Comparison of ENCODE assay signal across 27 cellular contexts in the genomic region with DNA sequence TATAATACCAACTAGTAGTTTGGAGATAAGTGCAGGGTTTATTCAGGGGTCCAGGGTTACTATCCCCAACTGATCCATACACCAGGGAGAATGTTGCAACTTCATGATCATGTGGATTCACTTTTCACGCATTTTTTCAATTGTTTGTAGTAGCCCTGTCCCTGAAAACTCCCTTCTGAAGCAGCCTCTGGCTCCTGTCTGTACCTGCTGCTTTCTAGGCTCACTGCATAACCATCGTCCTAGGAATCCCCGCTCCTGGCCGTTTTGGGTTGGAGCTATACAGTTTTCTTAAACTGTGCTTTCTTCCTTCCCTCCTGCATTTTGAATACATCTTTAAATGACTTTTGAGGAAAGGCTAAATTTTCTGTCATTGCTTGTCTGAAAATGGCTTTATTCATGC.
"Had no signal": no experiment of that assay in that cellular context is flagged by ENCODE, and none has a peak within 500 bp of the region (broad histone marks: within the 10 kb centered on the region; RNA-seq: fewer than 3 reads in every experiment).

No MANE protein-coding gene starts in this region.

- H3K4me1 ChIP-seq: body of pancreas, esophagus squamous epithelium, gastroesophageal sphincter had no signal

- H3K9me3 ChIP-seq: body of pancreas, esophagus squamous epithelium, gastroesophageal sphincter had no signal

- DNase-seq: activated CD4-positive, alpha-beta memory T cell treated with anti-CD3 and anti-CD28 coated beads for 36 hours; activated CD4-positive, alpha-beta T cell treated with anti-CD3 and anti-CD28 coated beads for 36 hours; activated CD4-positive, alpha-beta T cell treated with anti-CD3 and anti-CD28 coated beads, Interleukin-2, amount 10 ng/mL, durations not matched to agents 24 days and 14 days; activated CD4-positive, CD25-positive, alpha-beta regulatory T cell; activated CD4-positive, CD25-positive, alpha-beta regulatory T cell treated with anti-CD3 and anti-CD28 coated beads, Interleukin-2, amount 50 U/mL, for 72 hours; activated CD8-positive, alpha-beta memory T cell treated with anti-CD3 and anti-CD28 coated beads, Interleukin-2, amount 10 ng/mL, durations not matched to agents 7 days and 5 days; activated CD8-positive, alpha-beta memory T cell treated with anti-CD3 and anti-CD28 coated beads, Interleukin-2, amount 50 U/mL, for 4 hours; activated CD8-positive, alpha-beta T cell treated with anti-CD3 and anti-CD28 coated beads, Interleukin-2, amount 10 ng/mL, durations not matched to agents 7 days and 5 days; activated gamma-delta T cell; activated naive CD4-positive, alpha-beta T cell; activated naive CD4-positive, alpha-beta T cell treated with anti-CD3 and anti-CD28 coated beads, Interleukin-2, amount 10 ng/mL, durations not matched to agents 7 days and 5 days; activated T-cell treated with anti-CD3 and anti-CD28 coated beads, Interleukin-2, amount 50 U/mL, for 1 hour; activated T-cell treated with anti-CD3 and anti-CD28 coated beads, Interleukin-2, amount 50 U/mL, for 48 hours; amniotic stem cell; anterior cingulate cortex; body of pancreas; caudate nucleus; effector CD8-positive, alpha-beta T cell; esophagus squamous epithelium; foreskin melanocyte; SW 1271; T-helper 1 cell; T-helper 17 cell; T1000; WERI-Rb-1 had no signal

- H3K4me3 ChIP-seq: body of pancreas, esophagus squamous epithelium, gastroesophageal sphincter had no signal

- H3K27ac ChIP-seq: body of pancreas, epithelial cell of prostate, esophagus squamous epithelium, gastroesophageal sphincter, WERI-Rb-1 had no signal

- H3K36me3 ChIP-seq: esophagus squamous epithelium, gastroesophageal sphincter, WERI-Rb-1 had no signal

- ATAC-seq: activated CD4-positive, alpha-beta T cell treated with anti-CD3 and anti-CD28 coated beads for 36 hours; activated CD8-positive, alpha-beta memory T cell treated with anti-CD3 and anti-CD28 coated beads, Interleukin-2, amount 10 ng/mL, durations not matched to agents 7 days and 5 days; activated CD8-positive, alpha-beta T cell treated with anti-CD3 and anti-CD28 coated beads, Interleukin-2, amount 10 ng/mL, durations not matched to agents 7 days and 5 days; body of pancreas; gastroesophageal sphincter; T-helper 17 cell had no signal

- H3K27me3 ChIP-seq: body of pancreas, esophagus squamous epithelium, gastroesophageal sphincter had no signal
